1 cellular context compared by ENCODE assay signal in genomic region chr4:186203391-186203802, GRCh38.
TF ChIP-seq lines count a peak whose summit lies in the region.

No MANE protein-coding gene starts in this region.

TF ChIP-seq in HepG2, 621 proteins besides CTCF, POLR2A, EP300 and RAD21:
- TF ChIP-seq SNRNP70 (IDR thresholded peaks at IDR 0.05; ENCODE audit: low read depth, low read length) (no peak), EED (CRISPR knock-in tag; IDR thresholded peaks at IDR 0.05) (no peak), ZNF180 (CRISPR knock-in tag; IDR thresholded peaks at IDR 0.05; ENCODE audit: borderline replicate concordance, low read depth) (no peak), ZNF44 (CRISPR knock-in tag; IDR thresholded peaks at IDR 0.05) (no peak), ARNTL (CRISPR knock-in tag; IDR thresholded peaks at IDR 0.05) (no peak), ZNF496 (CRISPR knock-in tag; IDR thresholded peaks at IDR 0.05; ENCODE audit: insufficient replicate concordance) (no peak), SKI (IDR thresholded peaks at IDR 0.05; ENCODE audit: partially characterized antibody) (no peak), MTA1 (CRISPR knock-in tag; IDR thresholded peaks at IDR 0.05; ENCODE audit: borderline replicate concordance) (no peak), NFE2L1 (CRISPR knock-in tag; IDR thresholded peaks at IDR 0.05; ENCODE audit: borderline replicate concordance) (no peak), PBX2 (CRISPR knock-in tag; IDR thresholded peaks at IDR 0.05) (no peak), SNAI1 (CRISPR knock-in tag; IDR thresholded peaks at IDR 0.05; ENCODE audit: borderline replicate concordance) (no peak), BRCA1 (CRISPR knock-in tag; IDR thresholded peaks at IDR 0.05) (no peak), ZBTB1 (CRISPR knock-in tag; IDR thresholded peaks at IDR 0.05; ENCODE audit: borderline replicate concordance) (no peak), CENPX (CRISPR knock-in tag; IDR thresholded peaks at IDR 0.05) (no peak), REL (CRISPR knock-in tag; conservative IDR thresholded peaks at IDR 0.05) (no peak), ZNF18 (CRISPR knock-in tag; IDR thresholded peaks at IDR 0.05; ENCODE audit: insufficient replicate concordance) (no peak), GLMP (CRISPR knock-in tag; IDR thresholded peaks at IDR 0.05; ENCODE audit: borderline replicate concordance) (no peak)
TF ChIP-seq in HepG2: peak in this region for 0.
